Comparison of ENCODE assay signal across 20 cellular contexts in genomic region chr2:233988581-233988980, GRCh38.
A peak's percentile ranks its signal among the peaks of the same experiment; 100 is the strongest.
DNase-seq lines count a peak whose midpoint lies in the region; ATAC-seq and TF ChIP-seq lines count a peak whose summit lies in the region.
"Had no signal": no experiment of that assay in that cellular context is flagged by ENCODE, and none has a peak within 500 bp of the region (broad histone marks: within the 10 kb centered on the region; RNA-seq: fewer than 3 reads in every experiment).

No MANE protein-coding gene starts in this region.

- H2AFZ ChIP-seq in MM.1S (ENCODE audit: low read length): no peak overlapping the region
- H2AFZ ChIP-seq: GM23248 had no signal

- H3K4me3 Mint-ChIP-seq in activated CD8-positive, alpha-beta memory T cell treated with anti-CD3 and anti-CD28 coated beads, Interleukin-2, amount 10 ng/mL, durations not matched to agents 7 days and 5 days: no peak overlapping the region
- peak overlapping the region; percentile 43 to 46 for H3K4me3 Mint-ChIP-seq in effector memory CD8-positive, alpha-beta T cell

- H3K27ac Mint-ChIP-seq in activated CD8-positive, alpha-beta memory T cell treated with anti-CD3 and anti-CD28 coated beads, Interleukin-2, amount 10 ng/mL, durations not matched to agents 7 days and 5 days: no peak overlapping the region
- H3K27ac Mint-ChIP-seq in effector memory CD8-positive, alpha-beta T cell: peak overlapping the region in 1 of 2 donors; percentile 87

- H3K4me1 ChIP-seq in MM.1S (ENCODE audit: low read length) (peaks cover 38% of the 10 kb centered on the region), SJCRH30 (no peaks in the 10 kb centered on the region)
- H3K4me1 ChIP-seq: SJSA1 had no signal

- H3K9ac ChIP-seq in MM.1S (ENCODE audit: low read length): no peak overlapping the region
- H3K9ac ChIP-seq: GM23248 had no signal

- H3K36me3 ChIP-seq in MM.1S (replicated peaks; ENCODE audit: insufficient read depth, low read length) (no peaks in the 10 kb centered on the region), SJCRH30 (no peaks in the 10 kb centered on the region)
- H3K36me3 ChIP-seq: SJSA1 had no signal

- H3K27me3 ChIP-seq in MM.1S (replicated peaks; ENCODE audit: insufficient read depth, low read length) (no peaks in the 10 kb centered on the region), SJCRH30 (no peaks in the 10 kb centered on the region)

- ATAC-seq in activated CD8-positive, alpha-beta memory T cell treated with anti-CD3 and anti-CD28 coated beads, Interleukin-2, amount 10 ng/mL, durations not matched to agents 7 days and 5 days: no peak
- ATAC-seq in effector memory CD8-positive, alpha-beta T cell (replicated peaks): no peak
- ATAC-seq: GM12878, K562, PC-3 had no signal

- peaks cover 10% of the 10 kb centered on the region for H3F3A ChIP-seq in MM.1S (ENCODE audit: insufficient read depth, low read length)

- H3K4me1 Mint-ChIP-seq in activated CD8-positive, alpha-beta memory T cell treated with anti-CD3 and anti-CD28 coated beads, Interleukin-2, amount 10 ng/mL, durations not matched to agents 7 days and 5 days: peaks cover 41% of the 10 kb centered on the region
- peaks cover 47 to 65% of the 10 kb centered on the region in 2 donors for H3K4me1 Mint-ChIP-seq in effector memory CD8-positive, alpha-beta T cell (ENCODE audit: low read depth in 2 of 2)

- H3K36me3 Mint-ChIP-seq in activated CD8-positive, alpha-beta memory T cell treated with anti-CD3 and anti-CD28 coated beads, Interleukin-2, amount 10 ng/mL, durations not matched to agents 7 days and 5 days: peaks cover 24% of the 10 kb centered on the region
- peaks cover 13% of the 10 kb centered on the region for H3K36me3 Mint-ChIP-seq in effector memory CD8-positive, alpha-beta T cell (ENCODE audit: insufficient read depth)

- CTCF ChIA-PET in activated CD8-positive, alpha-beta memory T cell treated with anti-CD3 and anti-CD28 coated beads, Interleukin-2, amount 10 ng/mL, durations not matched to agents 7 days and 5 days (lab: Charles Lee): interaction anchor here (1.1 to 3.1 kb wide), 5 partner anchors 11 to 557 kb away, joined by 4 to 10 read pairs (median 8); partner anchors contain the start of gene ARL4C

- H3K79me2 ChIP-seq in MM.1S (ENCODE audit: low read length): no peaks in the 10 kb centered on the region

- peaks cover 2% of the 10 kb centered on the region for H3K9me3 Mint-ChIP-seq in activated CD8-positive, alpha-beta memory T cell treated with anti-CD3 and anti-CD28 coated beads, Interleukin-2, amount 10 ng/mL, durations not matched to agents 7 days and 5 days (ENCODE audit: low read depth)
- H3K9me3 Mint-ChIP-seq in effector memory CD8-positive, alpha-beta T cell: peaks cover 3 to 34% of the 10 kb centered on the region in 2 donors

- H3K27me3 Mint-ChIP-seq in activated CD8-positive, alpha-beta memory T cell treated with anti-CD3 and anti-CD28 coated beads, Interleukin-2, amount 10 ng/mL, durations not matched to agents 7 days and 5 days: peaks cover 13% of the 10 kb centered on the region
- no peaks in the 10 kb centered on the region for H3K27me3 Mint-ChIP-seq in effector memory CD8-positive, alpha-beta T cell

- H3K4me3 ChIP-seq in MM.1S (ENCODE audit: low read length): no peak overlapping the region
- H3K4me3 ChIP-seq in SJCRH30: no peak overlapping the region
- H3K4me3 ChIP-seq: GM12878, GM23248, K562, SJSA1 had no signal

- H3K27ac ChIP-seq in MM.1S (ENCODE audit: low read length) (peak overlapping the region; percentile 19; the same call in 1 of the 2 replicates), SJCRH30 (no peak overlapping the region)
- H3K27ac ChIP-seq: GM23248, SJSA1 had no signal

- no peak for TF ChIP-seq CTCF in MM.1S (IDR thresholded peaks at IDR 0.05; ENCODE audit: low read length)

- peak; percentile 18 for DNase-seq in activated CD8-positive, alpha-beta memory T cell treated with anti-CD3 and anti-CD28 coated beads, Interleukin-2, amount 50 U/mL, for 48 hours
- DNase-seq in activated CD8-positive, alpha-beta memory T cell treated with anti-CD3 and anti-CD28 coated beads, Interleukin-2, amount 10 ng/mL, durations not matched to agents 7 days and 5 days: no peak
- DNase-seq in MM.1S (peak; percentile 18), SJCRH30 (no peak), epidermal melanocyte (ENCODE audit: insufficient read length, low spot score) (no peak), Ammon's horn (ENCODE audit: low spot score) (no peak)
- DNase-seq in effector memory CD8-positive, alpha-beta T cell: no peak
- DNase-seq: ACHN, AML-193, DND-41, GM23248, NCI-H1417 treated with DMSO at 0.1 percent for 48 hours, NCI-H1930, NCI-H2227 treated with DMSO at 0.1 percent for 48 hours, NCI-H526, PC-3, SW 1271 had no signal

- H3K9me2 ChIP-seq in MM.1S (replicated peaks; ENCODE audit: insufficient read depth, low read length): no peaks in the 10 kb centered on the region

- H3K4me2 ChIP-seq in MM.1S (ENCODE audit: low read depth, low read length): no peak overlapping the region

- H4K20me1 ChIP-seq in MM.1S (ENCODE audit: insufficient read depth, low read length): no peaks in the 10 kb centered on the region

- H3K9me3 ChIP-seq in MM.1S (replicated peaks; ENCODE audit: insufficient read depth, low read length) (no peaks in the 10 kb centered on the region), SJCRH30 (replicated peaks) (0 out of 2 replicates have a peak, but pooled peaks cover 4% of the 10 kb centered on the region)
- H3K9me3 ChIP-seq: SJSA1 had no signal

Comparison
In these comparisons a context has a peak if more than half of its experiments do, and no peak if none do; other contexts are left out.
1. DNase-seq: peak in activated CD8-positive, alpha-beta memory T cell treated with anti-CD3 and anti-CD28 coated beads, Interleukin-2, amount 50 U/mL, for 48 hours (single experiment) and MM.1S (single experiment); none in activated CD8-positive, alpha-beta memory T cell treated with anti-CD3 and anti-CD28 coated beads, Interleukin-2, amount 10 ng/mL, durations not matched to agents 7 days and 5 days (single experiment), effector memory CD8-positive, alpha-beta T cell (0 of 3), SJCRH30 (0 of 2), epidermal melanocyte (single experiment) and Ammon's horn (single experiment).